8 cellular contexts compared by ENCODE assay signal in the genomic region with DNA sequence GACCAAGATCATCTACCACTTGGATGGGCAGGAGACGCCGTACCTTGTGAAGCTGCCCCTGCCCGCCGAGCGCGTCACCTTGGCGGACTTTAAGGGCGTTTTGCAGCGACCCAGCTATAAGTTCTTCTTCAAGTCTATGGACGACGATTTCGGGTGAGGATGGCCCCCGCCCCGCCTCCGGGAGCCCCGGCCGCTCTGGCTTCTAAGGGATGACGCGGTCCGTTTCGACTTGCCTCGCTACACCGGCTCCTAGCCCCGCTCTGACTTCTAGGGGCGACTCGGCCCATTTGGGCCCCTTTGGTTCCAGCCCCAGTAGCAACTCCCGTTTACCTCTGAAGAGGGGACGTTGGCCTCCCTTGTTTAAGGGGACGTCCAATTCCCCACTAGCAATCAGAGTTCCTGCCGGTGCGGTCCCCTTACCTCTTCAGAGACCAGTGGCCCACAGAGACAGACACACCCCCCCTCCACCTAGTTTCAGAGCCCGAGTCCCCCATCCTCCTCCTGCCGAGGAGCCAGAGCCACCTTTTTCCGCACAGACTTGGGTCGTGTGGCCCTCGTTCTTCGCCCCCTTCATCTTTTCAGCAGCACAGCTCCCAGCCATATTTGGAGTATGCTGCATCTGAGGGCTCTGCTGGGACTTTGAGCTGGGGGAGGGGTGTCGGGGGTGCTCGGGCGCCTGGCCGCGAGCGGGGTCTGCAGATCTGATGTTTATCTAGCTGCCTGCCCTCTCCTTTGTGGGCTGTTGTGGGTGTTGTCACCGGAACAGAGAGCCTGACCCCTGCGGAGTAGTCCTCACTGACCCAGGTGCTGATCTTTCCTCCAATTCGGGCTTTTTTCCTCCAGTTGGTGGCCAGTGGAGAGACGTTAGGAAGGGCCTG. TPM values are rescaled to one million over a fixed set of nuclear protein-coding genes. Genes with fewer than 3 reads are reported as not detected.
DNase-seq lines count a peak whose midpoint lies in the region; ATAC-seq and TF ChIP-seq lines count a peak whose summit lies in the region.

No MANE protein-coding gene starts in this region.

- intact Hi-C loops in Caco-2 (cut with micrococcal nuclease; ENCODE audit: unreplicated experiment) = loop anchor here (1.0 to 2.0 kb wide), 2 partner anchors 18 to 21 kb away; a partner anchor contains a TSS

- DNase-seq in Caco-2 = peak in 1 of 2 experiments; percentile 53
- peak; percentile 14 to 36 for DNase-seq in activated CD4-positive, alpha-beta T cell treated with anti-CD3 and anti-CD28 coated beads for 24 hours (ENCODE audit: low read depth in 2 of 2)
- peak; percentile 19 for DNase-seq in medulla oblongata (ENCODE audit: extremely low spot score)
- DNase-seq in stimulated activated naive CD8-positive, alpha-beta T cell treated with anti-CD3 and anti-CD28 coated beads, Interleukin-15, Interleukin-2, amounts not matched to agents 100 U/mL and 50 U/mL, for 24 hours = peak; percentile 64
- DNase-seq in NCI-H2196 (lab: John Stamatoyannopoulos, UW; ENCODE audit: unreplicated experiment) = no peak

- no peak for TF ChIP-seq CTCF in Caco-2 (IDR thresholded peaks at IDR 0.05; ENCODE audit: insufficient read depth in 1 of 2, low read depth in 1 of 2, low read length in 1 of 2, severe bottlenecking in 1 of 2, unreplicated experiment in 1 of 2)

- POLR2A ChIA-PET in Caco-2 (lab: Charles Lee) = interaction anchor here (0.6 to 0.8 kb wide), 2 partner anchors 22 to 987 kb away, joined by 3 to 11 read pairs; no protein-coding TSS in a partner anchor

- H3K27ac Mint-ChIP-seq in Caco-2 (ENCODE audit: unreplicated experiment) = peak overlapping the region; percentile 87

- H3K27ac ChIP-seq in HUES6 (ENCODE audit: low read depth, low read length) (peak overlapping the region; percentile 89), duodenal mucosa (ENCODE audit: low read depth, low read length) (peak overlapping the region; percentile 65)

- peaks cover 7% of the 10 kb centered on the region; the same call in 1 of the 2 replicates for H3K4me1 ChIP-seq in Caco-2
- H3K4me1 ChIP-seq in HUES6 (ENCODE audit: control insufficient read depth, insufficient read depth, low read length) = peaks cover 11% of the 10 kb centered on the region; the same call in 1 of the 2 replicates
- peaks cover 16 to 26% of the 10 kb centered on the region in 2 donors for H3K4me1 ChIP-seq in duodenal mucosa (ENCODE audit: control insufficient read depth in 1 of 2, insufficient read depth in 2 of 2, low read length in 2 of 2)

- H3K4me3 ChIP-seq in Caco-2 (ENCODE audit: low read depth, low read length) (peak overlapping the region; percentile 81), HUES6 (ENCODE audit: low read depth, low read length) (peak overlapping the region; percentile 100), duodenal mucosa (ENCODE audit: low read depth in 1 of 2, low read length in 2 of 2) (peak overlapping the region; percentile 95 to 97)

- no TSS peak for BruUV-seq in Caco-2 (replicated peaks; lab: Mats Ljungman, UMichigan)

- H3K27me3 ChIP-seq in Caco-2 (replicated peaks; ENCODE audit: control insufficient read depth, insufficient read depth, low read length) = no peaks in the 10 kb centered on the region
- no peaks in the 10 kb centered on the region for H3K27me3 ChIP-seq in HUES6 (ENCODE audit: control insufficient read depth, insufficient read depth, low read length)
- no peaks in the 10 kb centered on the region for H3K27me3 ChIP-seq in duodenal mucosa (ENCODE audit: control insufficient read depth in 1 of 2, insufficient read depth in 2 of 2, low read length in 2 of 2)

- H3K27me3 Mint-ChIP-seq in Caco-2 (ENCODE audit: insufficient read depth, unreplicated experiment) = no peaks in the 10 kb centered on the region

- no peaks in the 10 kb centered on the region; the same call in 1 of the 2 replicates for H3K36me3 ChIP-seq in Caco-2 (ENCODE audit: control insufficient read depth, insufficient read depth, low read length)
- 0 out of 2 replicates have a peak, but pooled peaks cover 3% of the 10 kb centered on the region for H3K36me3 ChIP-seq in HUES6 (ENCODE audit: control insufficient read depth, insufficient read depth, low read length)
- no peaks in the 10 kb centered on the region for H3K36me3 ChIP-seq in duodenal mucosa (ENCODE audit: control insufficient read depth in 1 of 2, insufficient read depth in 2 of 2, low read length in 2 of 2)

- peaks cover 17% of the 10 kb centered on the region for H3K36me3 Mint-ChIP-seq in Caco-2 (ENCODE audit: insufficient read depth, unreplicated experiment)

- peak; percentile 18 for ATAC-seq in GM21367 (IDR thresholded peaks at IDR 0.05; ENCODE audit: unreplicated experiment)
- peak; percentile 62 for ATAC-seq in stimulated activated naive CD8-positive, alpha-beta T cell treated with anti-CD3 and anti-CD28 coated beads, Interleukin-15, Interleukin-2, amounts not matched to agents 100 U/mL and 50 U/mL, for 24 hours

- CTCF ChIA-PET in Caco-2 (lab: Charles Lee) = interaction anchor here (0.6 to 1.3 kb wide), 2 partner anchors 19 to 140 kb away, joined by 3 to 5 read pairs; a partner anchor contains a TSS

- no peaks in the 10 kb centered on the region for H3K9me3 Mint-ChIP-seq in Caco-2 (ENCODE audit: unreplicated experiment)

- H3K9ac ChIP-seq in HUES6 (ENCODE audit: low read length) = peak overlapping the region; percentile 95
- H3K9ac ChIP-seq in duodenal mucosa (ENCODE audit: low read depth in 1 of 2, low read length in 2 of 2) = peak overlapping the region; percentile 71 to 72

- H3K4me3 Mint-ChIP-seq in Caco-2 (ENCODE audit: unreplicated experiment) = peak overlapping the region; percentile 98

- H3K9me3 ChIP-seq in Caco-2 = no peaks in the 10 kb centered on the region
- H3K9me3 ChIP-seq in HUES6 (ENCODE audit: control insufficient read depth, insufficient read depth, low read depth, low read length) = no peaks in the 10 kb centered on the region
- H3K9me3 ChIP-seq in duodenal mucosa (ENCODE audit: control insufficient read depth in 1 of 2, low read length in 2 of 2) = no peaks in the 10 kb centered on the region

- peaks cover 7% of the 10 kb centered on the region for H3K4me1 Mint-ChIP-seq in Caco-2 (ENCODE audit: low read depth, unreplicated experiment)

RNA-seq across cellular contexts. Expression of a gene that starts 0.7 kb away (rescaled TPM):
- 83.9 and 86.7 TPM in 2 replicates for total RNA-seq in Caco-2 (2022)

RNA-seq across cellular contexts. Expression of a gene that starts 18.8 kb away (rescaled TPM):
- 202 and 214 TPM in 2 replicates for total RNA-seq in Caco-2 (2022)

RNA-seq across cellular contexts. Expression of a gene that starts 20.7 kb away (rescaled TPM):
- 43.8 and 52.9 TPM in 2 replicates for total RNA-seq in Caco-2 (2022)

RNA-seq across cellular contexts. Expression of a gene that starts 30.1 kb away (rescaled TPM):
- total RNA-seq in Caco-2 (2022) = 68.8 and 69.8 TPM in 2 replicates

RNA-seq across cellular contexts. Expression of a gene that starts 59.0 kb away (rescaled TPM):
- not detected in 2 replicates for total RNA-seq in Caco-2 (2022)
